ENCODE assay signal across 20 cellular contexts in genomic region chr3:9100132-9100894, GRCh38.
DNase-seq lines count a peak whose midpoint lies in the region; ATAC-seq lines count a peak whose summit lies in the region.
"Had no signal": no experiment of that assay in that cellular context is flagged by ENCODE, and none has a peak within 500 bp of the region (broad histone marks: within the 10 kb centered on the region; RNA-seq: fewer than 3 reads in every experiment).

No MANE protein-coding gene starts in this region.

- no peaks in the 10 kb centered on the region for H3K27me3 Mint-ChIP-seq in dendritic cell treated with granulocyte-macrophage colony-stimulating factor and Interleukin-4, amounts not matched to agents 40 ng/mL and 50 ng/mL, for 4 days
- H3K27me3 Mint-ChIP-seq: activated naive CD4-positive, alpha-beta T cell treated with anti-CD3 and anti-CD28 coated beads, Interleukin-2, amount 50 U/mL, for 24 hours; stimulated activated naive CD8-positive, alpha-beta T cell treated with anti-CD3 and anti-CD28 coated beads, Interleukin-15, Interleukin-2, amounts not matched to agents 100 ng/mL and 50 ng/mL, for 24 hours had no signal

- H3K27ac Mint-ChIP-seq in dendritic cell treated with granulocyte-macrophage colony-stimulating factor and Interleukin-4, amounts not matched to agents 40 ng/mL and 50 ng/mL, for 4 days = peak overlapping the region; percentile 56
- H3K27ac Mint-ChIP-seq: activated naive CD4-positive, alpha-beta T cell treated with anti-CD3 and anti-CD28 coated beads, Interleukin-2, amount 50 U/mL, for 24 hours; activated T-helper 1 cell treated with anti-CD3 and anti-CD28 coated beads, Interleukin-12 subunit alpha, Interleukin-12 subunit beta, Interleukin-2, Interleukin-4 antibody, amounts not matched to agents 30 ng/mL and 10 ng/mL and 1 ng/mL, durations not matched to agents 14 hours and 24 hours and 36 hours; CD8-positive, alpha-beta memory T cell; stimulated activated naive CD8-positive, alpha-beta T cell treated with anti-CD3 and anti-CD28 coated beads, Interleukin-15, Interleukin-2, amounts not matched to agents 100 ng/mL and 50 ng/mL, for 24 hours had no signal

- peak; percentile 56 for ATAC-seq in GM18519 (IDR thresholded peaks at IDR 0.05; ENCODE audit: low FRiP score, unreplicated experiment)
- ATAC-seq in HG02623 (IDR thresholded peaks at IDR 0.05; ENCODE audit: unreplicated experiment) = peak; percentile 50
- ATAC-seq in HG03095 (IDR thresholded peaks at IDR 0.05; ENCODE audit: unreplicated experiment) = no peak
- ATAC-seq in GM18861 (IDR thresholded peaks at IDR 0.05; ENCODE audit: unreplicated experiment) = no peak
- ATAC-seq: HCT116, Right ventricle myocardium inferior had no signal

- intact Hi-C loops in dendritic cell treated with granulocyte-macrophage colony-stimulating factor and Interleukin-4, amounts not matched to agents 40 ng/mL and 50 ng/mL, for 4 days (cut with micrococcal nuclease) = no loop called here

- no peaks in the 10 kb centered on the region for H3K36me3 Mint-ChIP-seq in dendritic cell treated with granulocyte-macrophage colony-stimulating factor and Interleukin-4, amounts not matched to agents 40 ng/mL and 50 ng/mL, for 4 days (ENCODE audit: low read depth)
- H3K36me3 Mint-ChIP-seq: activated naive CD4-positive, alpha-beta T cell treated with anti-CD3 and anti-CD28 coated beads, Interleukin-2, amount 50 U/mL, for 24 hours; CD8-positive, alpha-beta memory T cell had no signal

- peaks cover 18% of the 10 kb centered on the region for H3K4me1 Mint-ChIP-seq in dendritic cell treated with granulocyte-macrophage colony-stimulating factor and Interleukin-4, amounts not matched to agents 40 ng/mL and 50 ng/mL, for 4 days (ENCODE audit: low read depth)
- H3K4me1 Mint-ChIP-seq: activated naive CD4-positive, alpha-beta T cell treated with anti-CD3 and anti-CD28 coated beads, Interleukin-2, amount 50 U/mL, for 24 hours; CD8-positive, alpha-beta memory T cell had no signal

- H3K9me3 Mint-ChIP-seq in dendritic cell treated with granulocyte-macrophage colony-stimulating factor and Interleukin-4, amounts not matched to agents 40 ng/mL and 50 ng/mL, for 4 days = no peaks in the 10 kb centered on the region
- H3K9me3 Mint-ChIP-seq: activated naive CD4-positive, alpha-beta T cell treated with anti-CD3 and anti-CD28 coated beads, Interleukin-2, amount 50 U/mL, for 24 hours; activated T-helper 1 cell treated with anti-CD3 and anti-CD28 coated beads, Interleukin-12 subunit alpha, Interleukin-12 subunit beta, Interleukin-2, Interleukin-4 antibody, amounts not matched to agents 30 ng/mL and 10 ng/mL and 1 ng/mL, durations not matched to agents 14 hours and 24 hours and 36 hours; CD8-positive, alpha-beta memory T cell; stimulated activated naive CD8-positive, alpha-beta T cell treated with anti-CD3 and anti-CD28 coated beads, Interleukin-15, Interleukin-2, amounts not matched to agents 100 ng/mL and 50 ng/mL, for 24 hours had no signal

- DNase-seq in pons (ENCODE audit: low spot score) (peak; percentile 78), SHP77 treated with DMSO at 0.1 percent for 48 hours (lab: John Stamatoyannopoulos, UW) (no peak)
- DNase-seq: activated CD4-positive, alpha-beta T cell treated with anti-CD3 and anti-CD28 coated beads for 4 hours; CD8-positive, alpha-beta memory T cell; heart left ventricle; left ventricle myocardium inferior; NCI-H1694 treated with DMSO at 0.1 percent for 48 hours; NCI-H748 treated with DMSO at 0.1 percent for 48 hours; small intestine; stimulated activated CD4-positive, alpha-beta T cell treated with anti-CD3 and anti-CD28 coated beads, Interleukin-4, amount 100 ng/mL, for 1 hour had no signal

- H3K4me3 Mint-ChIP-seq in dendritic cell treated with granulocyte-macrophage colony-stimulating factor and Interleukin-4, amounts not matched to agents 40 ng/mL and 50 ng/mL, for 4 days = no peak overlapping the region
- H3K4me3 Mint-ChIP-seq: activated naive CD4-positive, alpha-beta T cell treated with anti-CD3 and anti-CD28 coated beads, Interleukin-2, amount 50 U/mL, for 24 hours; activated T-helper 1 cell treated with anti-CD3 and anti-CD28 coated beads, Interleukin-12 subunit alpha, Interleukin-12 subunit beta, Interleukin-2, Interleukin-4 antibody, amounts not matched to agents 30 ng/mL and 10 ng/mL and 1 ng/mL, durations not matched to agents 14 hours and 24 hours and 36 hours; CD8-positive, alpha-beta memory T cell; stimulated activated naive CD8-positive, alpha-beta T cell treated with anti-CD3 and anti-CD28 coated beads, Interleukin-15, Interleukin-2, amounts not matched to agents 100 ng/mL and 50 ng/mL, for 24 hours had no signal

Comparison
In these comparisons a context has a peak if more than half of its experiments do, and no peak if none do; other contexts are left out.
1. ATAC-seq: peak in GM18519 (single experiment) and HG02623 (single experiment); none in HG03095 (single experiment) and GM18861 (single experiment).